In genomic region chr19:7871530-7872305, GRCh38 we compare ENCODE assay signal across 8 cellular contexts. TPM values are rescaled to one million over a fixed set of nuclear protein-coding genes. Genes with fewer than 3 reads are reported as not detected.
DNase-seq lines count a peak whose midpoint lies in the region; ATAC-seq and TF ChIP-seq lines count a peak whose summit lies in the region.

No MANE protein-coding gene starts in this region.

- peak overlapping the region; percentile 40 for H3K4me2 ChIP-seq in Loucy (ENCODE audit: low read depth, low read length, poor library complexity, severe bottlenecking)

- DNase-seq in DMS 273 (lab: John Stamatoyannopoulos, UW; ENCODE audit: unreplicated experiment) (peak; percentile 92), SW 1271 (lab: John Stamatoyannopoulos, UW) (peak; percentile 81 to 83), Right ventricle myocardium inferior (ENCODE audit: missing footprints) (peak; percentile 91), pons (ENCODE audit: low spot score) (peak; percentile 54), tibial nerve (ENCODE audit: low spot score in 2 of 2) (peak; percentile 55 to 72)
- DNase-seq in activated naive CD8-positive, alpha-beta T cell treated with anti-CD3 and anti-CD28 coated beads, Interleukin-2, amount 10 ng/mL, durations not matched to agents 7 days and 5 days, result peak; percentile 86

- WGBS in tibial nerve, 2 donors, result 2 to 6% methylated on average over 30 of the region's 30 CpGs

- H2AFZ ChIP-seq in Loucy (ENCODE audit: low read length), result no peak overlapping the region

- intact Hi-C loops in Right ventricle myocardium inferior (cut with DNase I), result loop anchor here (2.0 kb wide), 1 partner anchor 31 kb away; the partner anchor contains the start of gene MAP2K7

- TF ChIP-seq CTCF in Loucy (conservative IDR thresholded peaks at IDR 0.05; ENCODE audit: low read length) (no peak), tibial nerve (IDR thresholded peaks at IDR 0.05) (no peak)

- TF ChIP-seq EP300 in tibial nerve (IDR thresholded peaks at IDR 0.05), result no peak

- POLR2A ChIA-PET in activated naive CD8-positive, alpha-beta T cell treated with anti-CD3 and anti-CD28 coated beads, Interleukin-2, amount 10 ng/mL, durations not matched to agents 7 days and 5 days (lab: Charles Lee), result interaction anchor here (1.6 kb wide), 1 partner anchor 10 kb away, joined by 6 read pairs; no protein-coding TSS in a partner anchor

- H3K79me2 ChIP-seq in Loucy (ENCODE audit: insufficient read depth, low read length), result no peaks in the 10 kb centered on the region

- no peak overlapping the region for H3K9ac ChIP-seq in Loucy (ENCODE audit: low read depth, low read length, poor library complexity, severe bottlenecking)

- H3K27ac ChIP-seq in tibial nerve, result no peak overlapping the region

- peaks cover 4% of the 10 kb centered on the region; the same call in 1 of the 2 replicates for H3F3A ChIP-seq in Loucy (ENCODE audit: low read depth)

- H3K4me1 Mint-ChIP-seq in activated naive CD8-positive, alpha-beta T cell treated with anti-CD3 and anti-CD28 coated beads, Interleukin-2, amount 10 ng/mL, durations not matched to agents 7 days and 5 days, result peaks cover 23% of the 10 kb centered on the region

- H3K27ac Mint-ChIP-seq in activated naive CD8-positive, alpha-beta T cell treated with anti-CD3 and anti-CD28 coated beads, Interleukin-2, amount 10 ng/mL, durations not matched to agents 7 days and 5 days, result peak overlapping the region; percentile 76

- H3K36me3 Mint-ChIP-seq in activated naive CD8-positive, alpha-beta T cell treated with anti-CD3 and anti-CD28 coated beads, Interleukin-2, amount 10 ng/mL, durations not matched to agents 7 days and 5 days, result no peaks in the 10 kb centered on the region

- H3K36me3 ChIP-seq in Loucy (ENCODE audit: insufficient read depth, low read length) (no peaks in the 10 kb centered on the region), tibial nerve (no peaks in the 10 kb centered on the region)

- no peak for ATAC-seq in activated naive CD8-positive, alpha-beta T cell treated with anti-CD3 and anti-CD28 coated beads, Interleukin-2, amount 10 ng/mL, durations not matched to agents 7 days and 5 days (ENCODE audit: low read depth)
- ATAC-seq in Right ventricle myocardium inferior (peak; percentile 65), HG03354 (IDR thresholded peaks at IDR 0.05; ENCODE audit: poor library complexity, severe bottlenecking, unreplicated experiment) (no peak)

- no peaks in the 10 kb centered on the region for H3K9me2 ChIP-seq in Loucy (replicated peaks; ENCODE audit: low read depth, low read length)

- H3K4me3 Mint-ChIP-seq in activated naive CD8-positive, alpha-beta T cell treated with anti-CD3 and anti-CD28 coated beads, Interleukin-2, amount 10 ng/mL, durations not matched to agents 7 days and 5 days, result peak overlapping the region; percentile 68

- H3K27me3 Mint-ChIP-seq in activated naive CD8-positive, alpha-beta T cell treated with anti-CD3 and anti-CD28 coated beads, Interleukin-2, amount 10 ng/mL, durations not matched to agents 7 days and 5 days, result peaks cover 52% of the 10 kb centered on the region

- no peaks in the 10 kb centered on the region for H3K9me3 ChIP-seq in Loucy (ENCODE audit: insufficient read depth, low read depth, low read length)
- no peaks in the 10 kb centered on the region for H3K9me3 ChIP-seq in tibial nerve

- H3K9me3 Mint-ChIP-seq in activated naive CD8-positive, alpha-beta T cell treated with anti-CD3 and anti-CD28 coated beads, Interleukin-2, amount 10 ng/mL, durations not matched to agents 7 days and 5 days, result no peaks in the 10 kb centered on the region

- no peak for TF ChIP-seq POLR2A in tibial nerve (IDR thresholded peaks at IDR 0.05)

- H3K4me1 ChIP-seq in Loucy (ENCODE audit: insufficient read depth, low read length, poor library complexity, severe bottlenecking) (peaks cover 16% of the 10 kb centered on the region), tibial nerve (peaks cover 0 to 61% (median 22%) of the 10 kb centered on the region in 4 donors)

- H4K20me1 ChIP-seq in Loucy (ENCODE audit: insufficient read depth, low read length, poor library complexity, severe bottlenecking), result no peaks in the 10 kb centered on the region

- no peak overlapping the region for H3K4me3 ChIP-seq in Loucy (ENCODE audit: low read length, poor library complexity, severe bottlenecking)
- peak overlapping the region in 1 of 4 donors; percentile 30 for H3K4me3 ChIP-seq in tibial nerve

- H3K27me3 ChIP-seq in Loucy (ENCODE audit: insufficient read depth, low read length, poor library complexity, severe bottlenecking) (no peaks in the 10 kb centered on the region), tibial nerve (peaks cover 0 to 68% of the 10 kb centered on the region in 2 donors)

RNA-seq across cellular contexts. Expression of gene PRR36, which starts 2.5 kb away (rescaled TPM):
- total RNA-seq in activated naive CD8-positive, alpha-beta T cell treated with anti-CD3 and anti-CD28 coated beads, Interleukin-2, amount 10 ng/mL, durations not matched to agents 7 days and 5 days, result under 1 TPM; 0.40 to 0.78 TPM
- total RNA-seq in Right ventricle myocardium inferior (not detected), tibial nerve (1 to 10 TPM in 1 of 4 donors, not detected in 3; 2.5 TPM)

RNA-seq across cellular contexts. Expression of gene LRRC8E, which starts 16.6 kb away (rescaled TPM):
- not detected for total RNA-seq in activated naive CD8-positive, alpha-beta T cell treated with anti-CD3 and anti-CD28 coated beads, Interleukin-2, amount 10 ng/mL, durations not matched to agents 7 days and 5 days
- total RNA-seq in Right ventricle myocardium inferior (2.5 TPM), tibial nerve (1 to 10 TPM in 1 of 4 donors, under 1 TPM in 1, not detected in 2; 0.59 to 1.2 TPM)

RNA-seq across cellular contexts. Expression of gene MAP2K7, which starts 32.0 kb away (rescaled TPM):
- 10 to 100 TPM; 46.8 to 46.9 TPM for total RNA-seq in activated naive CD8-positive, alpha-beta T cell treated with anti-CD3 and anti-CD28 coated beads, Interleukin-2, amount 10 ng/mL, durations not matched to agents 7 days and 5 days
- total RNA-seq in Right ventricle myocardium inferior (28.0 TPM), tibial nerve (10 to 100 TPM; 11.1 to 31.2 (median 20.9) TPM)

RNA-seq across cellular contexts. Expression of gene EVI5L, which starts 41.7 kb away (rescaled TPM):
- total RNA-seq in activated naive CD8-positive, alpha-beta T cell treated with anti-CD3 and anti-CD28 coated beads, Interleukin-2, amount 10 ng/mL, durations not matched to agents 7 days and 5 days, result 10 to 100 TPM in 1 of 2 experiments, 1 to 10 TPM in 1; 9.6 to 10.4 TPM
- total RNA-seq in Right ventricle myocardium inferior, result 21.5 TPM
- total RNA-seq in tibial nerve, result 10 to 100 TPM; 14.4 to 30.3 (median 17.7) TPM

RNA-seq across cellular contexts. Expression of gene TGFBR3L, which starts 42.9 kb away (rescaled TPM):
- 1 to 10 TPM; 2.2 to 3.6 TPM for total RNA-seq in activated naive CD8-positive, alpha-beta T cell treated with anti-CD3 and anti-CD28 coated beads, Interleukin-2, amount 10 ng/mL, durations not matched to agents 7 days and 5 days
- 7.2 TPM for total RNA-seq in Right ventricle myocardium inferior
- not detected for total RNA-seq in tibial nerve
